ENCODE assay signal across 13 cellular contexts in genomic region chr2:73928995-73929394, GRCh38. TPM values are rescaled to one million over a fixed set of nuclear protein-coding genes. Genes with fewer than 3 reads are reported as not detected.
A peak's percentile ranks its signal among the peaks of the same experiment; 100 is the strongest.
DNase-seq lines count a peak whose midpoint lies in the region; ATAC-seq and TF ChIP-seq lines count a peak whose summit lies in the region.
"Had no signal": no experiment of that assay in that cellular context is flagged by ENCODE, and none has a peak within 500 bp of the region (broad histone marks: within the 10 kb centered on the region; RNA-seq: fewer than 3 reads in every experiment).

No MANE protein-coding gene starts in this region.

- peaks cover 5% of the 10 kb centered on the region for H3K23me2 ChIP-seq in H9 (ENCODE audit: insufficient read length, low read depth, low read length, poor library complexity, severe bottlenecking)

- peaks cover 9% of the 10 kb centered on the region for H3K36me3 ChIP-seq in CD4-positive, CD25-positive, alpha-beta regulatory T cell (ENCODE audit: control insufficient read depth, insufficient read depth, low read length)
- H3K36me3 ChIP-seq: ovary had no signal

- H3K18ac ChIP-seq in H9 (ENCODE audit: insufficient read length, low read depth, low read length) = no peak overlapping the region

- peak overlapping the region; percentile 73 to 90 (median 79) for H3K4me3 Mint-ChIP-seq in CD4-positive, CD25-positive, alpha-beta regulatory T cell
- H3K4me3 Mint-ChIP-seq in H9 (peak overlapping the region; percentile 9 to 40; a peak in 3 of 5 replicates), naive B cell (peak overlapping the region in 6 of 8 donors; percentile 22 to 85 (median 54))
- peak overlapping the region; percentile 79 for H3K4me3 Mint-ChIP-seq in activated T-helper 1 cell treated with anti-CD3 and anti-CD28 coated beads, Interleukin-12 subunit alpha, Interleukin-12 subunit beta, Interleukin-2, Interleukin-4 antibody, amounts not matched to agents 30 ng/mL and 10 ng/mL and 1 ng/mL, durations not matched to agents 14 hours and 24 hours and 36 hours

- no peaks in the 10 kb centered on the region for H3K9me3 Mint-ChIP-seq in CD4-positive, CD25-positive, alpha-beta regulatory T cell
- H3K9me3 Mint-ChIP-seq in H9 = no peaks in the 10 kb centered on the region
- H3K9me3 Mint-ChIP-seq in activated T-helper 1 cell treated with anti-CD3 and anti-CD28 coated beads, Interleukin-12 subunit alpha, Interleukin-12 subunit beta, Interleukin-2, Interleukin-4 antibody, amounts not matched to agents 30 ng/mL and 10 ng/mL and 1 ng/mL, durations not matched to agents 14 hours and 24 hours and 36 hours = no peaks in the 10 kb centered on the region
- H3K9me3 Mint-ChIP-seq in naive B cell = peaks cover 0 to 4% (median 0%) of the 10 kb centered on the region in 7 donors

- H4K5ac ChIP-seq in H9 (ENCODE audit: insufficient read length, low read depth, low read length) = no peak overlapping the region

- no peaks in the 10 kb centered on the region for H3K27me3 ChIP-seq in CD4-positive, CD25-positive, alpha-beta regulatory T cell (ENCODE audit: control insufficient read depth, insufficient read depth, low read length)
- H3K27me3 ChIP-seq in H9 (ENCODE audit: insufficient read depth, low read length) = no peaks in the 10 kb centered on the region
- H3K27me3 ChIP-seq: ovary had no signal

- no peak overlapping the region for H2BK12ac ChIP-seq in H9 (ENCODE audit: insufficient read length, low read depth, low read length)

- no peak overlapping the region for H3K4ac ChIP-seq in H9 (ENCODE audit: low read depth, low read length)

- H3K4me1 Mint-ChIP-seq in CD4-positive, CD25-positive, alpha-beta regulatory T cell = peaks cover 37 to 76% (median 56%) of the 10 kb centered on the region in 4 donors
- H3K4me1 Mint-ChIP-seq in H9 = peaks cover 21 to 23% of the 10 kb centered on the region in 2 experiments
- peaks cover 66% of the 10 kb centered on the region for H3K4me1 Mint-ChIP-seq in activated T-helper 1 cell treated with anti-CD3 and anti-CD28 coated beads, Interleukin-12 subunit alpha, Interleukin-12 subunit beta, Interleukin-2, Interleukin-4 antibody, amounts not matched to agents 30 ng/mL and 10 ng/mL and 1 ng/mL, durations not matched to agents 14 hours and 24 hours and 36 hours (ENCODE audit: low read depth)
- H3K4me1 Mint-ChIP-seq in naive B cell = peaks cover 48 to 68% (median 55%) of the 10 kb centered on the region in 3 donors

- H2BK120ac ChIP-seq in H9 (ENCODE audit: low read depth, low read length, poor library complexity, severe bottlenecking) = no peak overlapping the region

- peak overlapping the region; percentile 65 for H3K4me3 ChIP-seq in CD4-positive, CD25-positive, alpha-beta regulatory T cell (ENCODE audit: low read depth, low read length)
- H3K4me3 ChIP-seq: HAP-1, ovary had no signal

- no peak overlapping the region for H2AFZ ChIP-seq in H9 (ENCODE audit: low read length)

- peaks cover 5% of the 10 kb centered on the region for H3K27me3 Mint-ChIP-seq in CD4-positive, CD25-positive, alpha-beta regulatory T cell
- H3K27me3 Mint-ChIP-seq in H9 (ENCODE audit: low read depth) = peaks cover under 1% of the 10 kb centered on the region; the same call in 1 of the 2 replicates
- no peaks in the 10 kb centered on the region for H3K27me3 Mint-ChIP-seq in activated T-helper 1 cell treated with anti-CD3 and anti-CD28 coated beads, Interleukin-12 subunit alpha, Interleukin-12 subunit beta, Interleukin-2, Interleukin-4 antibody, amounts not matched to agents 30 ng/mL and 10 ng/mL and 1 ng/mL, durations not matched to agents 14 hours and 24 hours and 36 hours (ENCODE audit: insufficient read depth)
- no peaks in the 10 kb centered on the region for H3K27me3 Mint-ChIP-seq in naive B cell

- no peak overlapping the region for H3T11ph ChIP-seq in H9 (ENCODE audit: low read length)

- no CpG with 5 or more reads among the region's 2 CpGs for WGBS in H9 (ENCODE audit: extremely low coverage, insufficient read length, low lambda C conversion rate)

- H3K9me3 ChIP-seq in CD4-positive, CD25-positive, alpha-beta regulatory T cell (ENCODE audit: control insufficient read depth in 2 of 2, low read length in 2 of 2) = no peaks in the 10 kb centered on the region
- H3K9me3 ChIP-seq in H9 (ENCODE audit: control insufficient read depth, low read depth, low read length) = no peaks in the 10 kb centered on the region
- H3K9me3 ChIP-seq: HAP-1, ovary had no signal

- H4K20me1 ChIP-seq in H9 (ENCODE audit: control insufficient read depth, insufficient read depth, insufficient read length) = no peaks in the 10 kb centered on the region

- peak overlapping the region; percentile 47 for H3K9ac ChIP-seq in H9 (ENCODE audit: extremely low read depth, insufficient read length, low read length)

- ATAC-seq in CD4-positive, CD25-positive, alpha-beta regulatory T cell (ENCODE audit: low read depth in 2 of 2) = no peak
- no peak for ATAC-seq in naive B cell (ENCODE audit: low read depth in 2 of 2)
- ATAC-seq in GM19035 (IDR thresholded peaks at IDR 0.05; ENCODE audit: unreplicated experiment) = no peak

- H3K56ac ChIP-seq in H9 (ENCODE audit: insufficient read length, low read depth, low read length) = no peak overlapping the region

- H4K8ac ChIP-seq in H9 (replicated peaks; ENCODE audit: insufficient read length, low read depth, low read length) = no peak overlapping the region

- intact Hi-C loops in activated T-helper 1 cell treated with anti-CD3 and anti-CD28 coated beads, Interleukin-12 subunit alpha, Interleukin-12 subunit beta, Interleukin-2, Interleukin-4 antibody, amounts not matched to agents 30 ng/mL and 10 ng/mL and 1 ng/mL, durations not matched to agents 14 hours and 24 hours and 36 hours (cut with micrococcal nuclease) = loop anchor here (5.0 to 10.0 kb wide), 2 partner anchors 103 to 526 kb away; partner anchors contain the start of genes INO80B and WBP1
- intact Hi-C loops in posterior cingulate gyrus (cut with DNase I) = loop anchor here (5.0 to 10.0 kb wide), 2 partner anchors 92 to 196 kb away; no protein-coding TSS in a partner anchor

- no peak overlapping the region for H2BK20ac ChIP-seq in H9 (ENCODE audit: low read depth, low read length, poor library complexity, severe bottlenecking)

- H3K79me2 ChIP-seq in H9 (ENCODE audit: insufficient read depth, low read length) = peaks cover 35% of the 10 kb centered on the region; the same call in 1 of the 2 replicates

- no peak overlapping the region for H2BK5ac ChIP-seq in H9 (ENCODE audit: insufficient read length, low read length)

- H3K14ac ChIP-seq in H9 (ENCODE audit: insufficient read depth, low read length) = no peak overlapping the region

- H3K23ac ChIP-seq in H9 (ENCODE audit: insufficient read length, low read depth, low read length) = no peak overlapping the region

- H2BK15ac ChIP-seq in H9 (ENCODE audit: low read depth, low read length) = no peak overlapping the region

- TF ChIP-seq CTCF in H9 (conservative IDR thresholded peaks at IDR 0.05) = no peak

- H4K91ac ChIP-seq in H9 (ENCODE audit: insufficient read length, low read depth, low read length) = no peak overlapping the region

- peaks cover 24% of the 10 kb centered on the region for H3K79me1 ChIP-seq in H9 (ENCODE audit: insufficient read depth, low read depth, low read length, poor library complexity, severe bottlenecking)

- no peak overlapping the region for H2AK5ac ChIP-seq in H9 (ENCODE audit: insufficient read length, low read length)

- H3K36me3 Mint-ChIP-seq in CD4-positive, CD25-positive, alpha-beta regulatory T cell = peaks cover 36% of the 10 kb centered on the region
- peaks cover 0 to 21% (median 20%) of the 10 kb centered on the region in 3 experiments; a peak in 5 of 7 replicates for H3K36me3 Mint-ChIP-seq in H9 (ENCODE audit: insufficient read depth in 1 of 3, low read depth in 3 of 3)
- H3K36me3 Mint-ChIP-seq in activated T-helper 1 cell treated with anti-CD3 and anti-CD28 coated beads, Interleukin-12 subunit alpha, Interleukin-12 subunit beta, Interleukin-2, Interleukin-4 antibody, amounts not matched to agents 30 ng/mL and 10 ng/mL and 1 ng/mL, durations not matched to agents 14 hours and 24 hours and 36 hours (ENCODE audit: low read depth) = peaks cover 26% of the 10 kb centered on the region
- H3K36me3 Mint-ChIP-seq in naive B cell = peaks cover 14 to 16% of the 10 kb centered on the region in 2 donors

- H3K4me1 ChIP-seq in CD4-positive, CD25-positive, alpha-beta regulatory T cell (ENCODE audit: control insufficient read depth, insufficient read depth, low read length, poor library complexity, severe bottlenecking) = peaks cover 46% of the 10 kb centered on the region
- no peaks in the 10 kb centered on the region for H3K4me1 ChIP-seq in H9 (ENCODE audit: insufficient read depth, low read length)

- H3K27ac Mint-ChIP-seq in CD4-positive, CD25-positive, alpha-beta regulatory T cell = peak overlapping the region; percentile 69 to 92 (median 82)
- H3K27ac Mint-ChIP-seq in H9 (no peak overlapping the region; a peak in 1 of 7 replicates), naive B cell (peak overlapping the region; percentile 87 to 98 (median 95))
- H3K27ac Mint-ChIP-seq in activated T-helper 1 cell treated with anti-CD3 and anti-CD28 coated beads, Interleukin-12 subunit alpha, Interleukin-12 subunit beta, Interleukin-2, Interleukin-4 antibody, amounts not matched to agents 30 ng/mL and 10 ng/mL and 1 ng/mL, durations not matched to agents 14 hours and 24 hours and 36 hours = no peak overlapping the region

- H3K27ac ChIP-seq in CD4-positive, CD25-positive, alpha-beta regulatory T cell (ENCODE audit: insufficient read depth, low read length, poor library complexity, severe bottlenecking) = no peak overlapping the region
- H3K27ac ChIP-seq in H9 (ENCODE audit: insufficient read length, low read depth, low read length) = no peak overlapping the region
- H3K27ac ChIP-seq: ovary had no signal

- DNase-seq in CD4-positive, CD25-positive, alpha-beta regulatory T cell = no peak
- DNase-seq in H9 = no peak
- no peak for DNase-seq in activated T-helper 1 cell treated with anti-CD3 and anti-CD28 coated beads, Interleukin-12 subunit alpha, Interleukin-12 subunit beta, Interleukin-2, Interleukin-4 antibody, amounts not matched to agents 30 ng/mL and 10 ng/mL and 1 ng/mL, durations not matched to agents 14 hours and 24 hours and 36 hours (ENCODE audit: low spot score)
- no peak for DNase-seq in naive B cell
- no peak for DNase-seq in cortex of kidney (lab: John Stamatoyannopoulos, UW)
- no peak for DNase-seq in posterior cingulate gyrus
- DNase-seq in epidermal melanocyte (ENCODE audit: insufficient read length, low spot score) = no peak
- DNase-seq: KBM-7; NCI-H2171; ovary; stimulated activated CD4-positive, alpha-beta T cell treated with anti-CD3 and anti-CD28 coated beads, Interleukin-4, amount 100 ng/mL, for 1 hour had no signal

- H3K4me2 ChIP-seq in H9 (ENCODE audit: insufficient read depth, insufficient read length, low read length) = peak overlapping the region; percentile 31

RNA-seq across cellular contexts. Expression of gene DGUOK, which starts 2.3 kb away (rescaled TPM):
- total RNA-seq in CD4-positive, CD25-positive, alpha-beta regulatory T cell = 43.5 TPM
- 100 to 1,000 TPM; 182 to 226 (median 205) TPM for polyA plus RNA-seq in CD4-positive, CD25-positive, alpha-beta regulatory T cell
- total RNA-seq in H9 (2021) = 95.0 and 98.5 TPM in 2 replicates
- 92.8 and 98.0 TPM in 2 replicates for total RNA-seq in activated T-helper 1 cell treated with anti-CD3 and anti-CD28 coated beads, Interleukin-12 subunit alpha, Interleukin-12 subunit beta, Interleukin-2, Interleukin-4 antibody, amounts not matched to agents 30 ng/mL and 10 ng/mL and 1 ng/mL, durations not matched to agents 14 hours and 24 hours and 36 hours
- 100 to 1,000 TPM; 192 to 245 (median 213) TPM for polyA plus RNA-seq in naive B cell (ENCODE audit: low read depth in 6 of 6)

RNA-seq across cellular contexts. Expression of gene ACTG2, which starts 36.2 kb away (rescaled TPM):
- total RNA-seq in CD4-positive, CD25-positive, alpha-beta regulatory T cell = 0.64 TPM
- 1 to 10 TPM; 2.4 to 6.6 (median 3.7) TPM for polyA plus RNA-seq in CD4-positive, CD25-positive, alpha-beta regulatory T cell
- total RNA-seq in H9 (2021) = 1.4 and 1.5 TPM in 2 replicates
- total RNA-seq in activated T-helper 1 cell treated with anti-CD3 and anti-CD28 coated beads, Interleukin-12 subunit alpha, Interleukin-12 subunit beta, Interleukin-2, Interleukin-4 antibody, amounts not matched to agents 30 ng/mL and 10 ng/mL and 1 ng/mL, durations not matched to agents 14 hours and 24 hours and 36 hours = 0.22 and 0.26 TPM in 2 replicates
- polyA plus RNA-seq in naive B cell (ENCODE audit: low read depth in 6 of 6) = not detected

RNA-seq across cellular contexts. Expression of gene TET3, which starts 55.7 kb away (rescaled TPM):
- 26.3 TPM for total RNA-seq in CD4-positive, CD25-positive, alpha-beta regulatory T cell
- under 1 TPM; 0.22 to 0.30 (median 0.26) TPM for polyA plus RNA-seq in CD4-positive, CD25-positive, alpha-beta regulatory T cell
- 21.8 and 24.7 TPM in 2 replicates for total RNA-seq in H9 (2021)
- total RNA-seq in activated T-helper 1 cell treated with anti-CD3 and anti-CD28 coated beads, Interleukin-12 subunit alpha, Interleukin-12 subunit beta, Interleukin-2, Interleukin-4 antibody, amounts not matched to agents 30 ng/mL and 10 ng/mL and 1 ng/mL, durations not matched to agents 14 hours and 24 hours and 36 hours = 19.2 and 20.5 TPM in 2 replicates
- polyA plus RNA-seq in naive B cell (ENCODE audit: low read depth in 6 of 6) = 1 to 10 TPM in 1 of 6 donors, under 1 TPM in 5; 0.03 to 1.2 (median 0.53) TPM

Comparison
In these comparisons a context has a peak if more than half of its experiments do, and no peak if none do; other contexts are left out.
1. H3K27ac Mint-ChIP-seq: peak in CD4-positive, CD25-positive, alpha-beta regulatory T cell (3 of 3) and naive B cell (6 of 6); none in H9 (0 of 3) and activated T-helper 1 cell treated with anti-CD3 and anti-CD28 coated beads, Interleukin-12 subunit alpha, Interleukin-12 subunit beta, Interleukin-2, Interleukin-4 antibody, amounts not matched to agents 30 ng/mL and 10 ng/mL and 1 ng/mL, durations not matched to agents 14 hours and 24 hours and 36 hours (single experiment).
2. H3K4me3 Mint-ChIP-seq: peak in every context shown above with its lines; median percentile 79 in CD4-positive, CD25-positive, alpha-beta regulatory T cell; 79 in activated T-helper 1 cell treated with anti-CD3 and anti-CD28 coated beads, Interleukin-12 subunit alpha, Interleukin-12 subunit beta, Interleukin-2, Interleukin-4 antibody, amounts not matched to agents 30 ng/mL and 10 ng/mL and 1 ng/mL, durations not matched to agents 14 hours and 24 hours and 36 hours; 54 in naive B cell; 24 in H9.